In genomic region chr12:122730215-122731014, GRCh38 we compare ENCODE assay signal across 10 cellular contexts. TPM values are rescaled to one million over a fixed set of nuclear protein-coding genes. Genes with fewer than 3 reads are reported as not detected.
DNase-seq lines count a peak whose midpoint lies in the region; ATAC-seq and TF ChIP-seq lines count a peak whose summit lies in the region.
"Had no signal": no experiment of that assay in that cellular context is flagged by ENCODE, and none has a peak within 500 bp of the region (broad histone marks: within the 10 kb centered on the region; RNA-seq: fewer than 3 reads in every experiment).

TSS of gene HCAR1 (minus strand) at chr12:122730844. CDS start at chr12:122730339, 505 bp downstream.

- H3K23ac ChIP-seq in mesenchymal stem cell (ENCODE audit: low read length in 2 of 2): no peak within 1 kb of the TSS

- no peak within 1 kb of the TSS for H3K4ac ChIP-seq in mesenchymal stem cell (ENCODE audit: low read depth in 1 of 2, low read length in 2 of 2)

- H4K91ac ChIP-seq in mesenchymal stem cell (ENCODE audit: low read length): no peak within 1 kb of the TSS

- no peak within 1 kb of the TSS for H3K27ac ChIP-seq in mesenchymal stem cell (ENCODE audit: low read length, poor library complexity, severe bottlenecking)
- H3K27ac ChIP-seq in tibial artery: no peak within 1 kb of the TSS
- H3K27ac ChIP-seq in substantia nigra (ENCODE audit: low read depth, low read length, poor library complexity, severe bottlenecking): no peak within 1 kb of the TSS
- H3K27ac ChIP-seq: epithelial cell of prostate had no signal

- no peak within 1 kb of the TSS for H2BK5ac ChIP-seq in mesenchymal stem cell (ENCODE audit: low read depth, low read length, poor library complexity, severe bottlenecking)

- peak; percentile 48 to 61 for ATAC-seq in activated CD4-positive, CD25-positive, alpha-beta regulatory T cell treated with anti-CD3 and anti-CD28 coated beads, Interleukin-2, amount 50 U/mL, for 24 hours

- peak within 1 kb of the TSS; percentile 73 for H3K9ac ChIP-seq in mesenchymal stem cell (ENCODE audit: low read length)

- H3K4me3 ChIP-seq in mesenchymal stem cell (ENCODE audit: insufficient read depth in 1 of 2, low read depth in 1 of 2, low read length in 2 of 2): peak within 1 kb of the TSS in 1 of 2 experiments; percentile 72
- H3K4me3 ChIP-seq in tibial artery: peak within 1 kb of the TSS; percentile 41 to 46
- no peak within 1 kb of the TSS for H3K4me3 ChIP-seq in BE2C (ENCODE audit: low read depth, low read length)

- no peak for DNase-seq in activated CD4-positive, CD25-positive, alpha-beta regulatory T cell (lab: John Stamatoyannopoulos, UW)
- DNase-seq in activated naive CD4-positive, alpha-beta T cell treated with Interleukin-2 at 50 U/mL for 16 hours: peak; percentile 49
- DNase-seq in mesenchymal stem cell (no peak), tibial artery (peak in 1 of 2 donors; percentile 57), substantia nigra (lab: John Stamatoyannopoulos, UW) (no peak), cortex of kidney (lab: John Stamatoyannopoulos, UW) (no peak), BE2C (no peak)
- DNase-seq: KG1 had no signal

- intact Hi-C loops in tibial artery (cut with DNase I; ENCODE audit: low total_unique reads): no loop called here

- H3K4me2 ChIP-seq in mesenchymal stem cell (ENCODE audit: low read length, poor library complexity, severe bottlenecking): peak within 1 kb of the TSS; percentile 49

- TF ChIP-seq CTCF in tibial artery (IDR thresholded peaks at IDR 0.05) (no peak), BE2C (IDR thresholded peaks at IDR 0.05; ENCODE audit: low read depth, low read length) (no peak)

- H3K36me3 ChIP-seq in mesenchymal stem cell (ENCODE audit: control insufficient read depth in 1 of 2, insufficient read depth in 2 of 2, low read depth in 1 of 2, low read length in 2 of 2): no peaks in the 10 kb centered on the region
- no peaks in the 10 kb centered on the region for H3K36me3 ChIP-seq in tibial artery
- no peaks in the 10 kb centered on the region for H3K36me3 ChIP-seq in BE2C

- H3K4me1 ChIP-seq in mesenchymal stem cell (ENCODE audit: control insufficient read depth, insufficient read depth, low read depth, low read length) (peaks cover 10% of the 10 kb centered on the region), tibial artery (peaks cover 0 to 3% (median 2%) of the 10 kb centered on the region in 4 donors), BE2C (peaks cover 2% of the 10 kb centered on the region; the same call in 1 of the 2 replicates)

- H3K18ac ChIP-seq in mesenchymal stem cell (ENCODE audit: low read depth in 1 of 2, low read length in 2 of 2): no peak within 1 kb of the TSS

- H2AFZ ChIP-seq in mesenchymal stem cell (ENCODE audit: low read depth, low read length): no peak within 1 kb of the TSS

- no peaks in the 10 kb centered on the region for H3K9me3 ChIP-seq in mesenchymal stem cell (ENCODE audit: control insufficient read depth, low read length)
- H3K9me3 ChIP-seq in tibial artery: no peaks in the 10 kb centered on the region
- no peaks in the 10 kb centered on the region for H3K9me3 ChIP-seq in BE2C

- WGBS in mesenchymal stem cell: 93% methylated on average over 32 of the region's 32 CpGs

- H3K14ac ChIP-seq in mesenchymal stem cell (ENCODE audit: low read length in 2 of 2): peak within 1 kb of the TSS in 1 of 2 experiments; percentile 18

- no peaks in the 10 kb centered on the region for H3K79me1 ChIP-seq in mesenchymal stem cell (replicated peaks; ENCODE audit: low read length, poor library complexity, severe bottlenecking)

- no peak within 1 kb of the TSS for H2AK5ac ChIP-seq in mesenchymal stem cell (ENCODE audit: low read length, severe bottlenecking)

- H3K27me3 ChIP-seq in mesenchymal stem cell (ENCODE audit: control insufficient read depth in 1 of 2, insufficient read depth in 1 of 2, low read length in 2 of 2): no peaks in the 10 kb centered on the region
- H3K27me3 ChIP-seq in tibial artery: peaks cover 0 to 4% of the 10 kb centered on the region in 2 donors
- no peaks in the 10 kb centered on the region for H3K27me3 ChIP-seq in BE2C

- H2BK15ac ChIP-seq in mesenchymal stem cell (ENCODE audit: low read depth, poor library complexity, severe bottlenecking): no peak within 1 kb of the TSS

- H2BK120ac ChIP-seq in mesenchymal stem cell (ENCODE audit: low read depth, low read length): no peak within 1 kb of the TSS

- no peak within 1 kb of the TSS for H4K8ac ChIP-seq in mesenchymal stem cell (ENCODE audit: low read length)

- no peak within 1 kb of the TSS for H2BK12ac ChIP-seq in mesenchymal stem cell (ENCODE audit: low read length in 2 of 2)

RNA-seq across cellular contexts. Expression of gene HCAR1, which starts in this region (rescaled TPM):
- not detected for polyA plus RNA-seq in mesenchymal stem cell (2013, experiment 1 of 2)
- polyA plus RNA-seq in mesenchymal stem cell (2013, experiment 2 of 2): not detected
- polyA plus RNA-seq in BE2C (2012; ENCODE audit: insufficient read depth, insufficient read length, low read depth): not detected
